1 cellular context compared by ENCODE assay signal in the genomic region with DNA sequence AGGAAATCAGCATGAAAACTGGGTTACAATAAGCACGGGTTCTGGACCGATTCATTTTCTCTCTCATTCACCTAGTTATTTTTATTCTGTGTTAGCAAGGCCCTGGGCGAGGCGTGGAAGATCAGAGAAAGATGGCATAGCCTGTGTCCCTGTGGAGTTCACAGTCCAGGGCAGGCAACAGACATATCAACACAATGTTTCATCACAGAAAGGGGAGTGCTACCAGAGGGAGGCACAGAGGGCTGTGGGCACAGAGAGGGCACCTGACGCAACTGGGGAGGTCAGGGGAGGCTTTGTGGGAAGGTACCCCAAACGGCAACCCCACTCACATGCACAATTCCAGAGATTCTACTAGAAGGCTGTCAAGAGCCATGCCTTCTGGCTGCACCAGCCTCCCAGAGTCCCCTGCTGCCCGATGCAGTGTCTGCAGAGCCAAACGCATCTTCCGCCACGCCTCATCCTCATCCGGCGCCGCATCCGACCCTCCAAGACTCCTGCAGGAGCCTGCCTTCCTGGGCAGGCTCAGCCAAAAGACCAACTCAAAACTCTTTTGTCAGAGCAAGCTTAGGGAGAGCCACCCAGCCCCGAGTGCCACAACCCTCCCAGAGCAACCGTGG.
TF ChIP-seq lines count a peak whose summit lies in the region.

No MANE protein-coding gene starts in this region.

TF ChIP-seq in GM23338, 12 proteins besides CTCF, POLR2A, EP300 and RAD21 (continued from another document):
- TF ChIP-seq, protein P1, sequence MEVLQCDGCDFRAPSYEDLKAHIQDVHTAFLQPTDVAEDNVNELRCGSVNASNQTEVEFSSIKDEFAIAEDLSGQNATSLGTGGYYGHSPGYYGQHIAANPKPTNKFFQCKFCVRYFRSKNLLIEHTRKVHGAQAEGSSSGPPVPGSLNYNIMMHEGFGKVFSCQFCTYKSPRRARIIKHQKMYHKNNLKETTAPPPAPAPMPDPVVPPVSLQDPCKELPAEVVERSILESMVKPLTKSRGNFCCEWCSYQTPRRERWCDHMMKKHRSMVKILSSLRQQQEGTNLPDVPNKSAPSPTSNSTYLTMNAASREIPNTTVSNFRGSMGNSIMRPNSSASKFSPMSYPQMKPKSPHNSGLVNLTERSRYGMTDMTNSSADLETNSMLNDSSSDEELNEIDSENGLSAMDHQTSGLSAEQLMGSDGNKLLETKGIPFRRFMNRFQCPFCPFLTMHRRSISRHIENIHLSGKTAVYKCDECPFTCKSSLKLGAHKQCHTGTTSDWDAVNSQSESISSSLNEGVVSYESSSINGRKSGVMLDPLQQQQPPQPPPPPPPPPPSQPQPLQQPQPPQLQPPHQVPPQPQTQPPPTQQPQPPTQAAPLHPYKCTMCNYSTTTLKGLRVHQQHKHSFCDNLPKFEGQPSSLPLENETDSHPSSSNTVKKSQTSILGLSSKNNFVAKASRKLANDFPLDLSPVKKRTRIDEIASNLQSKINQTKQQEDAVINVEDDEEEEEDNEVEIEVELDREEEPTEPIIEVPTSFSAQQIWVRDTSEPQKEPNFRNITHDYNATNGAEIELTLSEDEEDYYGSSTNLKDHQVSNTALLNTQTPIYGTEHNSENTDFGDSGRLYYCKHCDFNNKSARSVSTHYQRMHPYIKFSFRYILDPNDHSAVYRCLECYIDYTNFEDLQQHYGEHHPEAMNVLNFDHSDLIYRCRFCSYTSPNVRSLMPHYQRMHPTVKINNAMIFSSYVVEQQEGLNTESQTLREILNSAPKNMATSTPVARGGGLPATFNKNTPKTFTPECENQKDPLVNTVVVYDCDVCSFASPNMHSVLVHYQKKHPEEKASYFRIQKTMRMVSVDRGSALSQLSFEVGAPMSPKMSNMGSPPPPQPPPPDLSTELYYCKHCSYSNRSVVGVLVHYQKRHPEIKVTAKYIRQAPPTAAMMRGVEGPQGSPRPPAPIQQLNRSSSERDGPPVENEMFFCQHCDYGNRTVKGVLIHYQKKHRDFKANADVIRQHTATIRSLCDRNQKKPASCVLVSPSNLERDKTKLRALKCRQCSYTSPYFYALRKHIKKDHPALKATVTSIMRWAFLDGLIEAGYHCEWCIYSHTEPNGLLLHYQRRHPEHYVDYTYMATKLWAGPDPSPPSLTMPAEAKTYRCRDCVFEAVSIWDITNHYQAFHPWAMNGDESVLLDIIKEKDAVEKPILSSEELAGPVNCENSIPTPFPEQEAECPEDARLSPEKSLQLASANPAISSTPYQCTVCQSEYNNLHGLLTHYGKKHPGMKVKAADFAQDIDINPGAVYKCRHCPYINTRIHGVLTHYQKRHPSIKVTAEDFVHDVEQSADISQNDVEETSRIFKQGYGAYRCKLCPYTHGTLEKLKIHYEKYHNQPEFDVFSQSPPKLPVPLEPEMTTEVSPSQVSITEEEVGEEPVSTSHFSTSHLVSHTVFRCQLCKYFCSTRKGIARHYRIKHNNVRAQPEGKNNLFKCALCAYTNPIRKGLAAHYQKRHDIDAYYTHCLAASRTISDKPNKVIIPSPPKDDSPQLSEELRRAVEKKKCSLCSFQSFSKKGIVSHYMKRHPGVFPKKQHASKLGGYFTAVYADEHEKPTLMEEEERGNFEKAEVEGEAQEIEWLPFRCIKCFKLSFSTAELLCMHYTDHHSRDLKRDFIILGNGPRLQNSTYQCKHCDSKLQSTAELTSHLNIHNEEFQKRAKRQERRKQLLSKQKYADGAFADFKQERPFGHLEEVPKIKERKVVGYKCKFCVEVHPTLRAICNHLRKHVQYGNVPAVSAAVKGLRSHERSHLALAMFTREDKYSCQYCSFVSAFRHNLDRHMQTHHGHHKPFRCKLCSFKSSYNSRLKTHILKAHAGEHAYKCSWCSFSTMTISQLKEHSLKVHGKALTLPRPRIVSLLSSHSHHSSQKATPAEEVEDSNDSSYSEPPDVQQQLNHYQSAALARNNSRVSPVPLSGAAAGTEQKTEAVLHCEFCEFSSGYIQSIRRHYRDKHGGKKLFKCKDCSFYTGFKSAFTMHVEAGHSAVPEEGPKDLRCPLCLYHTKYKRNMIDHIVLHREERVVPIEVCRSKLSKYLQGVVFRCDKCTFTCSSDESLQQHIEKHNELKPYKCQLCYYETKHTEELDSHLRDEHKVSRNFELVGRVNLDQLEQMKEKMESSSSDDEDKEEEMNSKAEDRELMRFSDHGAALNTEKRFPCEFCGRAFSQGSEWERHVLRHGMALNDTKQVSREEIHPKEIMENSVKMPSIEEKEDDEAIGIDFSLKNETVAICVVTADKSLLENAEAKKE (CRISPR knock-in tag; IDR thresholded peaks at IDR 0.05), result no peak
- TF ChIP-seq CREB1 (CRISPR knock-in tag; IDR thresholded peaks at IDR 0.05; ENCODE audit: low read depth), result no peak
- no peak for TF ChIP-seq STAT1 (IDR thresholded peaks at IDR 0.05; ENCODE audit: unreplicated experiment)
- TF ChIP-seq ZNF331 (CRISPR knock-in tag; IDR thresholded peaks at IDR 0.05; ENCODE audit: low read depth), result no peak
- TF ChIP-seq, protein P2, sequence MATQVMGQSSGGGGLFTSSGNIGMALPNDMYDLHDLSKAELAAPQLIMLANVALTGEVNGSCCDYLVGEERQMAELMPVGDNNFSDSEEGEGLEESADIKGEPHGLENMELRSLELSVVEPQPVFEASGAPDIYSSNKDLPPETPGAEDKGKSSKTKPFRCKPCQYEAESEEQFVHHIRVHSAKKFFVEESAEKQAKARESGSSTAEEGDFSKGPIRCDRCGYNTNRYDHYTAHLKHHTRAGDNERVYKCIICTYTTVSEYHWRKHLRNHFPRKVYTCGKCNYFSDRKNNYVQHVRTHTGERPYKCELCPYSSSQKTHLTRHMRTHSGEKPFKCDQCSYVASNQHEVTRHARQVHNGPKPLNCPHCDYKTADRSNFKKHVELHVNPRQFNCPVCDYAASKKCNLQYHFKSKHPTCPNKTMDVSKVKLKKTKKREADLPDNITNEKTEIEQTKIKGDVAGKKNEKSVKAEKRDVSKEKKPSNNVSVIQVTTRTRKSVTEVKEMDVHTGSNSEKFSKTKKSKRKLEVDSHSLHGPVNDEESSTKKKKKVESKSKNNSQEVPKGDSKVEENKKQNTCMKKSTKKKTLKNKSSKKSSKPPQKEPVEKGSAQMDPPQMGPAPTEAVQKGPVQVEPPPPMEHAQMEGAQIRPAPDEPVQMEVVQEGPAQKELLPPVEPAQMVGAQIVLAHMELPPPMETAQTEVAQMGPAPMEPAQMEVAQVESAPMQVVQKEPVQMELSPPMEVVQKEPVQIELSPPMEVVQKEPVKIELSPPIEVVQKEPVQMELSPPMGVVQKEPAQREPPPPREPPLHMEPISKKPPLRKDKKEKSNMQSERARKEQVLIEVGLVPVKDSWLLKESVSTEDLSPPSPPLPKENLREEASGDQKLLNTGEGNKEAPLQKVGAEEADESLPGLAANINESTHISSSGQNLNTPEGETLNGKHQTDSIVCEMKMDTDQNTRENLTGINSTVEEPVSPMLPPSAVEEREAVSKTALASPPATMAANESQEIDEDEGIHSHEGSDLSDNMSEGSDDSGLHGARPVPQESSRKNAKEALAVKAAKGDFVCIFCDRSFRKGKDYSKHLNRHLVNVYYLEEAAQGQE (IDR thresholded peaks at IDR 0.05; ENCODE audit: unreplicated experiment), result no peak
- no peak for TF ChIP-seq EZH2 (IDR thresholded peaks at IDR 0.05; ENCODE audit: low read depth, unreplicated experiment)
